8 cellular contexts compared by ENCODE assay signal in the genomic region with DNA sequence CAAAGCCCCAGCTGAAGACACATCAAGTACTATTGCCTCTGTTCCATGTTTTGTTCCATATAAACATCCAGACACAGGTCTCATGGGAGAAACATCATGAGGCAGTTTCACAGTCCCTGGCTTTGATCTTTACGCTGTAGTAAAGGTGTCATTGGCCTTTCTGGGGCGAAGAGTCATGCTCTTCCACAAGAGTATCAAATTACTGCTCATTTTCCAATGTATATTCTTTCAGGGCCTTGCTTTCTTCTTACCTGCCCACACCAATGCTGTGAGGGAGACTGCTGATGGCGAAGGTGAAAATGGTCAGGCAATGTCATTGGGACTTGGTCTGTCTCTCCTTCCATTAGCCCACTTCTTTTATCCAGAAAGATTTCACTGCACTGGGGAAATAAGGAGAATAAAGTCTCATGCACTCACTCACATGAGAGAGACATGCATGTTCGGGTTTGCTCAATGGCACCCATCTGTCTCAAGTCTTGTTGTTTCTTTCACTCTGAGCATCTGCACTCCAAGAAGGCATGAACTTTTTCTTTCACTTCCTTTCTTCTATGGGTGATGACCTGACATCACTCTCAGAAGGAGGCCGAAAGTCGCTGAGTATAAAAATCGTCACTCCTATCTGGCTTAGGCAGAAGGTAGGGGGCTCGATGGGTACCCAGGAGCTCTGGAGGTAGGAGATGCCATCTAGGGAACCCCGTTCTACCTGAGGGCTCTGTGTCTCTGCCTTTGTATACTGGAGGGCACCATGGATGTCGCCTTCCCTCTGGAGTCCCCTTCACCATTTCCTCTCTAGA.
DNase-seq lines count a peak whose midpoint lies in the region; ATAC-seq and TF ChIP-seq lines count a peak whose summit lies in the region.

No MANE protein-coding gene starts in this region.

- H3K4me3 ChIP-seq in HEK293 (ENCODE audit: low read depth, low read length) = no peak overlapping the region

- CTCF ChIA-PET in HEK293 (lab: Yijun Ruan, JAX) = interaction anchor here (0.6 kb wide), 1 partner anchor 37 kb away, joined by 3 read pairs; no protein-coding TSS in a partner anchor

- peak overlapping the region; percentile 94 for H3K27ac Mint-ChIP-seq in stimulated activated naive B cell treated with anti-CD40 and anti-IgM and Interleukin-4, amounts not matched to agents 10 μg/mL and 1 μg/mL and 100 μg/mL, for 72 hours

- peak overlapping the region; percentile 82 to 83 for H3K4me3 Mint-ChIP-seq in stimulated activated naive B cell treated with anti-CD40 and anti-IgM and Interleukin-4, amounts not matched to agents 10 μg/mL and 1 μg/mL and 100 μg/mL, for 72 hours

- POLR2A ChIA-PET in HEK293 (lab: Yijun Ruan, JAX) = no interaction called here

- no peaks in the 10 kb centered on the region for H3K36me3 ChIP-seq in HEK293 (ENCODE audit: control insufficient read depth in 2 of 2, insufficient read depth in 1 of 2, low read length in 2 of 2)

- peak; percentile 86 to 89 for ATAC-seq in stimulated activated naive B cell treated with anti-CD40 and anti-IgM and Interleukin-4, amounts not matched to agents 10 μg/mL and 1 μg/mL and 100 μg/mL, for 72 hours (replicated peaks)

- no peak overlapping the region for H3K27ac ChIP-seq in HEK293 (ENCODE audit: extremely low read depth, low read depth, low read length)

- H3K9me3 ChIP-seq in HEK293 (ENCODE audit: control insufficient read depth, insufficient read depth, low read depth, low read length) = no peaks in the 10 kb centered on the region

- DNase-seq in NCI-H1417 (lab: John Stamatoyannopoulos, UW) = peak; percentile 39 to 46 (median 44)
- no peak for DNase-seq in NCI-H1417 treated with DMSO at 0.1 percent for 48 hours (lab: John Stamatoyannopoulos, UW)
- DNase-seq in NOMO-1 (lab: John Stamatoyannopoulos, UW; ENCODE audit: unreplicated experiment in 2 of 2) = peak; percentile 48 to 88
- peak; percentile 73 for DNase-seq in germinal center (ENCODE audit: low spot score)
- peak; percentile 41 for DNase-seq in stimulated activated naive B cell treated with anti-CD40 and anti-IgM and Interleukin-4, amounts not matched to agents 10 μg/mL and 1 μg/mL and 100 μg/mL, for 72 hours
- no peak for DNase-seq in stimulated activated CD8-positive, alpha-beta memory T cell treated with anti-CD3 and anti-CD28 coated beads, Interleukin-4, amount 100 ng/mL, for 48 hours
- DNase-seq in NCI-H1105 treated with DMSO at 0.1 percent for 48 hours (lab: John Stamatoyannopoulos, UW) = no peak

- H3K4me1 Mint-ChIP-seq in stimulated activated naive B cell treated with anti-CD40 and anti-IgM and Interleukin-4, amounts not matched to agents 10 μg/mL and 1 μg/mL and 100 μg/mL, for 72 hours = peaks cover 21 to 33% of the 10 kb centered on the region in 2 donors

- H3K27me3 Mint-ChIP-seq in stimulated activated naive B cell treated with anti-CD40 and anti-IgM and Interleukin-4, amounts not matched to agents 10 μg/mL and 1 μg/mL and 100 μg/mL, for 72 hours = no peaks in the 10 kb centered on the region

- peaks cover 0 to 2% of the 10 kb centered on the region in 2 donors for H3K36me3 Mint-ChIP-seq in stimulated activated naive B cell treated with anti-CD40 and anti-IgM and Interleukin-4, amounts not matched to agents 10 μg/mL and 1 μg/mL and 100 μg/mL, for 72 hours

- H3K9me3 Mint-ChIP-seq in stimulated activated naive B cell treated with anti-CD40 and anti-IgM and Interleukin-4, amounts not matched to agents 10 μg/mL and 1 μg/mL and 100 μg/mL, for 72 hours = no peaks in the 10 kb centered on the region

- no peak for TF ChIP-seq CTCF in HEK293 (tag by site-specific recombination; IDR thresholded peaks at IDR 0.05)

- no peaks in the 10 kb centered on the region for H3K4me1 ChIP-seq in HEK293 (ENCODE audit: control insufficient read depth, insufficient read depth, low read length)

TF ChIP-seq in HEK293, 187 proteins besides CTCF, POLR2A, EP300 and RAD21:
- TF ChIP-seq ZNF571 (tag by site-specific recombination; IDR thresholded peaks at IDR 0.05) (no peak), ZNF114 (tag by site-specific recombination; IDR thresholded peaks at IDR 0.05) (no peak), ZNF223 (tag by site-specific recombination; IDR thresholded peaks at IDR 0.05) (no peak), ZNF266 (tag by site-specific recombination; IDR thresholded peaks at IDR 0.05; ENCODE audit: low read depth) (no peak), ZNF23 (tag by site-specific recombination; IDR thresholded peaks at IDR 0.05; ENCODE audit: borderline replicate concordance) (no peak), ZNF292 (tag by site-specific recombination; IDR thresholded peaks at IDR 0.05; ENCODE audit: borderline replicate concordance, low read depth) (no peak), TRIM28 (IDR thresholded peaks at IDR 0.05; ENCODE audit: borderline replicate concordance, low read length) (0 out of 2 replicates have a peak, but pooled peaks have one; percentile 48), ZNF433 (tag by site-specific recombination; IDR thresholded peaks at IDR 0.05; ENCODE audit: low read depth) (no peak), ZNF175 (tag by site-specific recombination; IDR thresholded peaks at IDR 0.05) (no peak), ZBTB8A (tag by site-specific recombination; IDR thresholded peaks at IDR 0.05) (no peak), KLF1 (tag by site-specific recombination; IDR thresholded peaks at IDR 0.05) (no peak), KLF7 (tag by site-specific recombination; IDR thresholded peaks at IDR 0.05; ENCODE audit: borderline replicate concordance) (no peak), ZNF501 (tag by site-specific recombination; IDR thresholded peaks at IDR 0.05) (no peak), ZNF391 (tag by site-specific recombination; IDR thresholded peaks at IDR 0.05; ENCODE audit: borderline replicate concordance, low read depth) (no peak), TCF7L2 (IDR thresholded peaks at IDR 0.05; ENCODE audit: borderline replicate concordance, low read depth, low read length) (peak; percentile 51; the same call in 1 of the 2 replicates)
- TF ChIP-seq, protein P1, sequence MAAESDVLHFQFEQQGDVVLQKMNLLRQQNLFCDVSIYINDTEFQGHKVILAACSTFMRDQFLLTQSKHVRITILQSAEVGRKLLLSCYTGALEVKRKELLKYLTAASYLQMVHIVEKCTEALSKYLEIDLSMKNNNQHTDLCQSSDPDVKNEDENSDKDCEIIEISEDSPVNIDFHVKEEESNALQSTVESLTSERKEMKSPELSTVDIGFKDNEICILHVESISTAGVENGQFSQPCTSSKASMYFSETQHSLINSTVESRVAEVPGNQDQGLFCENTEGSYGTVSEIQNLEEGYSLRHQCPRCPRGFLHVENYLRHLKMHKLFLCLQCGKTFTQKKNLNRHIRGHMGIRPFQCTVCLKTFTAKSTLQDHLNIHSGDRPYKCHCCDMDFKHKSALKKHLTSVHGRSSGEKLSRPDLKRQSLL (tag by site-specific recombination; IDR thresholded peaks at IDR 0.05) = no peak

Comparison
In these comparisons a context has a peak if more than half of its experiments do, and no peak if none do; other contexts are left out.
1. DNase-seq: peak in NCI-H1417 (3 of 3), NOMO-1 (2 of 2), germinal center (single experiment) and stimulated activated naive B cell treated with anti-CD40 and anti-IgM and Interleukin-4, amounts not matched to agents 10 μg/mL and 1 μg/mL and 100 μg/mL, for 72 hours (single experiment); none in NCI-H1417 treated with DMSO at 0.1 percent for 48 hours (single experiment), stimulated activated CD8-positive, alpha-beta memory T cell treated with anti-CD3 and anti-CD28 coated beads, Interleukin-4, amount 100 ng/mL, for 48 hours (single experiment) and NCI-H1105 treated with DMSO at 0.1 percent for 48 hours (single experiment).